In the genomic region with DNA sequence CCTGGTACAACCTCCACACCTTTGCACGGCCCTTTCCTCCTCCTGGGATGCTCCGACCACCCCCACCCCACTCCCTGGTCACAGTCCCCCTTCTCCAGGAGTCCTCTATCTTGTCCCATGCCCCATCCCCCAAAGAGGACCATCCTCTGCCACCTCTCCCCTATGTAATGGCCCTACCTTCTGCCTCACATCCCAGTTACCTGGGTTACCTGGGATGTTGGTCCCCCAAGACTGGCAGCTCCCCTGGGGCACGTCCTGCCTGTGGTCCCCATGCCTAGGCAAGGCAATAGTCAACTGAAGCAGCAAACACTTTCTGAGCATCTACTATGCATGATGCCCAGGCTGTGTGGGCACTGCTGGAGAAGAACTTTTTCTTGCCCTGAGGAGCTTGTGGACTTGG, we compare ENCODE assay signal across 28 cellular contexts. TPM values are rescaled to one million over a fixed set of nuclear protein-coding genes. Genes with fewer than 3 reads are reported as not detected.
DNase-seq lines count a peak whose midpoint lies in the region; FAIRE-seq and TF ChIP-seq lines count a peak whose summit lies in the region.
"Had no signal": no experiment of that assay in that cellular context is flagged by ENCODE, and none has a peak within 500 bp of the region (broad histone marks: within the 10 kb centered on the region; RNA-seq: fewer than 3 reads in every experiment).

No MANE protein-coding gene starts in this region.

- H3K4me3 ChIP-seq in osteoblast (ENCODE audit: insufficient read depth, low read length): no peak overlapping the region
- H3K4me3 ChIP-seq in Karpas-422 (ENCODE audit: low read length): no peak overlapping the region
- H3K4me3 ChIP-seq: BLaER1, GM12878 had no signal

- no peaks in the 10 kb centered on the region for H3K4me1 Mint-ChIP-seq in type B pancreatic cell (ENCODE audit: unreplicated experiment)

- H4K20me1 ChIP-seq in osteoblast (ENCODE audit: insufficient read depth, low read length) (no peaks in the 10 kb centered on the region), Karpas-422 (ENCODE audit: insufficient read depth, low read depth, low read length) (no peaks in the 10 kb centered on the region)
- H4K20me1 ChIP-seq: BLaER1 had no signal

- no peaks in the 10 kb centered on the region for H3K27me3 Mint-ChIP-seq in type B pancreatic cell
- H3K27me3 Mint-ChIP-seq: CD4-positive, CD25-positive, alpha-beta regulatory T cell had no signal

- H3K4me2 ChIP-seq in osteoblast (ENCODE audit: insufficient read depth, low read length) (no peak overlapping the region), Karpas-422 (ENCODE audit: low read depth, low read length, poor library complexity, severe bottlenecking) (no peak overlapping the region)
- H3K4me2 ChIP-seq: BLaER1 had no signal

- H3K4me3 Mint-ChIP-seq in type B pancreatic cell: no peak overlapping the region
- H3K4me3 Mint-ChIP-seq: CD14-positive monocyte; CD4-positive, alpha-beta memory T cell; CD4-positive, CD25-positive, alpha-beta regulatory T cell; CD8-positive, alpha-beta memory T cell had no signal

- H3K27ac ChIP-seq in osteoblast (ENCODE audit: low read depth, low read length) (no peak overlapping the region), Karpas-422 (ENCODE audit: low read length) (no peak overlapping the region)
- H3K27ac ChIP-seq: BLaER1 had no signal

- H3K9me2 ChIP-seq in Karpas-422 (replicated peaks; ENCODE audit: insufficient read depth, low read length): no peaks in the 10 kb centered on the region

- H3K9me3 ChIP-seq in osteoblast (ENCODE audit: low read depth, low read length) (no peaks in the 10 kb centered on the region), Karpas-422 (ENCODE audit: low read length) (no peaks in the 10 kb centered on the region)
- H3K9me3 ChIP-seq: BE2C, BLaER1 had no signal

- H3K4me1 ChIP-seq in osteoblast (ENCODE audit: insufficient read depth, low read length): no peaks in the 10 kb centered on the region
- H3K4me1 ChIP-seq in Karpas-422 (ENCODE audit: low read length): no peaks in the 10 kb centered on the region
- H3K4me1 ChIP-seq: BE2C, BLaER1 had no signal

- H3K27me3 ChIP-seq in osteoblast (ENCODE audit: insufficient read depth, low read length): peaks cover 35% of the 10 kb centered on the region
- no peaks in the 10 kb centered on the region for H3K27me3 ChIP-seq in Karpas-422 (ENCODE audit: low read length)
- H3K27me3 ChIP-seq: BE2C, BLaER1 had no signal

- DNase-seq in HTR-8/SVneo (ENCODE audit: insufficient read length, low spot score) (no peak), HuH-7.5 (ENCODE audit: low spot score) (peak; percentile 58), osteoblast (ENCODE audit: insufficient read length, low spot score, missing footprints) (peak; percentile 84), urothelium cell line (ENCODE audit: low spot score) (no peak), Karpas-422 (no peak), type B pancreatic cell (ENCODE audit: extremely low spot score, unreplicated experiment) (no peak)
- DNase-seq in activated CD4-positive, alpha-beta T cell treated with anti-CD3 and anti-CD28 coated beads for 1 hour: no peak
- DNase-seq: 8988T; ACHN; BE2C; C1 segment of cervical spinal cord; CD4-positive, alpha-beta memory T cell; CD4-positive, CD25-positive, alpha-beta regulatory T cell; CD8-positive, alpha-beta memory T cell; COR-L47; DMS 273 treated with DMSO at 0.1 percent for 48 hours; DMS153; DND-41; EL; GDM1 had no signal

- H3K79me2 ChIP-seq in osteoblast (ENCODE audit: insufficient read depth, low read length) (no peaks in the 10 kb centered on the region), Karpas-422 (ENCODE audit: low read length) (no peaks in the 10 kb centered on the region)

- H3K36me3 Mint-ChIP-seq in type B pancreatic cell: no peaks in the 10 kb centered on the region
- H3K36me3 Mint-ChIP-seq: CD14-positive monocyte; CD4-positive, alpha-beta memory T cell; CD4-positive, CD25-positive, alpha-beta regulatory T cell had no signal

- FAIRE-seq in HTR-8/SVneo (lab: Jason Lieb, UNC) (peak; percentile 86), urothelium cell line (lab: Jason Lieb, UNC) (peak; percentile 82)
- FAIRE-seq: A204.1, GM12878, GM12892, GM18507 had no signal

- H3K9ac ChIP-seq in Karpas-422 (ENCODE audit: low read length): no peak overlapping the region
- H3K9ac ChIP-seq: BLaER1 had no signal

- TF ChIP-seq CTCF in osteoblast (IDR thresholded peaks at IDR 0.05; ENCODE audit: extremely low read depth, low read depth, low read length) (no peak), type B pancreatic cell (conservative IDR thresholded peaks at IDR 0.05) (no peak)

- H3K27ac Mint-ChIP-seq in type B pancreatic cell: no peak overlapping the region
- H3K27ac Mint-ChIP-seq: CD14-positive monocyte; CD4-positive, alpha-beta memory T cell; CD4-positive, CD25-positive, alpha-beta regulatory T cell had no signal

- H3K36me3 ChIP-seq in osteoblast (ENCODE audit: insufficient read depth, low read length) (no peaks in the 10 kb centered on the region), Karpas-422 (ENCODE audit: insufficient read depth, low read length) (no peaks in the 10 kb centered on the region)
- H3K36me3 ChIP-seq: BE2C, BLaER1 had no signal

- H2AFZ ChIP-seq in osteoblast (ENCODE audit: low read length) (no peak overlapping the region), Karpas-422 (ENCODE audit: low read length) (no peak overlapping the region)

- no peaks in the 10 kb centered on the region for H3K9me3 Mint-ChIP-seq in type B pancreatic cell
- H3K9me3 Mint-ChIP-seq: CD4-positive, alpha-beta memory T cell; CD8-positive, alpha-beta memory T cell had no signal

RNA-seq across cellular contexts. Expression of a gene that starts 8.7 kb away (rescaled TPM):
- total RNA-seq in osteoblast (under 0.01 TPM in 1 of 2 replicates, not detected in the other), type B pancreatic cell (ENCODE audit: low replicate concordance) (0.57 and 2.6 TPM in 2 replicates)
- not detected in 2 replicates for total RNA-seq in Karpas-422 (2014; rRNA removed; shearing (Covaris generic); ENCODE audit: low replicate concordance)
- total RNA-seq: A673; CD4-positive, CD25-positive, alpha-beta regulatory T cell; Daoy had no signal

RNA-seq across cellular contexts. Expression of a gene that starts 9.6 kb away (rescaled TPM):
- total RNA-seq in osteoblast (9.4 and 10.5 TPM in 2 replicates), type B pancreatic cell (ENCODE audit: low replicate concordance) (8.7 and 12.7 TPM in 2 replicates)
- total RNA-seq in Karpas-422 (2014; rRNA removed; shearing (Covaris generic); ENCODE audit: low replicate concordance): 22.2 and 35.0 TPM in 2 replicates

RNA-seq across cellular contexts. Expression of a gene that starts 13.0 kb away (rescaled TPM):
- total RNA-seq in osteoblast (41.3 and 45.6 TPM in 2 replicates), type B pancreatic cell (ENCODE audit: low replicate concordance) (10.1 TPM in 1 of 2 replicates, not detected in the other)
- total RNA-seq in Karpas-422 (2014; rRNA removed; shearing (Covaris generic); ENCODE audit: low replicate concordance): not detected in 2 replicates

RNA-seq across cellular contexts. Expression of a gene that starts 37.4 kb away (rescaled TPM):
- total RNA-seq in osteoblast (0.88 and 1.1 TPM in 2 replicates), type B pancreatic cell (ENCODE audit: low replicate concordance) (0.94 and 1.1 TPM in 2 replicates)
- total RNA-seq in Karpas-422 (2014; rRNA removed; shearing (Covaris generic); ENCODE audit: low replicate concordance): 0.22 and 0.75 TPM in 2 replicates
- total RNA-seq: CD4-positive, alpha-beta memory T cell; Daoy had no signal

RNA-seq across cellular contexts. Expression of a gene that starts 37.6 kb away (rescaled TPM):
- total RNA-seq in osteoblast (35.8 and 43.3 TPM in 2 replicates), type B pancreatic cell (ENCODE audit: low replicate concordance) (40.9 and 58.0 TPM in 2 replicates)
- 24.6 and 57.6 TPM in 2 replicates for total RNA-seq in Karpas-422 (2014; rRNA removed; shearing (Covaris generic); ENCODE audit: low replicate concordance)

Comparison
In these comparisons a context has a peak if more than half of its experiments do, and no peak if none do; other contexts are left out.
1. DNase-seq: peak in HuH-7.5 (single experiment) and osteoblast (single experiment); none in HTR-8/SVneo (single experiment), urothelium cell line (single experiment), activated CD4-positive, alpha-beta T cell treated with anti-CD3 and anti-CD28 coated beads for 1 hour (single experiment), Karpas-422 (single experiment) and type B pancreatic cell (single experiment).